ENCODE assay signal across 18 cellular contexts in genomic region chr10:102157224-102157623, GRCh38. TPM values are rescaled to one million over a fixed set of nuclear protein-coding genes. Genes with fewer than 3 reads are reported as not detected.
DNase-seq lines count a peak whose midpoint lies in the region; ATAC-seq, FAIRE-seq and TF ChIP-seq lines count a peak whose summit lies in the region.
"Had no signal": no experiment of that assay in that cellular context is flagged by ENCODE, and none has a peak within 500 bp of the region (broad histone marks: within the 10 kb centered on the region; RNA-seq: fewer than 3 reads in every experiment).

No MANE protein-coding gene starts in this region.

- H4K8ac ChIP-seq in mesenchymal stem cell (ENCODE audit: low read length), result no peak overlapping the region

- H3K9me3 ChIP-seq in PC-3 (ENCODE audit: low read length) (no peaks in the 10 kb centered on the region), mesenchymal stem cell (ENCODE audit: control insufficient read depth, low read length) (no peaks in the 10 kb centered on the region), small intestine (ENCODE audit: control insufficient read depth, low read depth) (no peaks in the 10 kb centered on the region)
- H3K9me3 ChIP-seq: heart left ventricle, right atrium auricular region, thoracic aorta had no signal

- H3K27me3 Mint-ChIP-seq in GM23338 (ENCODE audit: insufficient read depth, low read depth, poor library complexity), result peaks cover 15% of the 10 kb centered on the region

- no peak overlapping the region for H2BK5ac ChIP-seq in mesenchymal stem cell (ENCODE audit: low read depth, low read length, poor library complexity, severe bottlenecking)

- no peak overlapping the region for H3K27ac Mint-ChIP-seq in GM23338

- BruUV-seq in PC-3 (replicated peaks; lab: Mats Ljungman, UMichigan), result no TSS peak

- no peak overlapping the region for H2BK12ac ChIP-seq in mesenchymal stem cell (ENCODE audit: low read length in 2 of 2)

- peaks cover 69% of the 10 kb centered on the region for H3K36me3 ChIP-seq in GM23338 (ENCODE audit: insufficient read depth)
- peaks cover 72% of the 10 kb centered on the region for H3K36me3 ChIP-seq in PC-3 (ENCODE audit: low read depth, low read length)
- peaks cover 54 to 75% of the 10 kb centered on the region in 2 experiments for H3K36me3 ChIP-seq in mesenchymal stem cell (ENCODE audit: control insufficient read depth in 1 of 2, insufficient read depth in 2 of 2, low read depth in 1 of 2, low read length in 2 of 2)
- peaks cover 26 to 39% of the 10 kb centered on the region in 2 donors for H3K36me3 ChIP-seq in small intestine (ENCODE audit: control insufficient read depth in 2 of 2, insufficient read depth in 2 of 2, low read length in 2 of 2)

- H3F3A ChIP-seq in GM23338 (replicated peaks; ENCODE audit: low read depth) (peaks cover 35% of the 10 kb centered on the region), PC-3 (ENCODE audit: low read length, unreplicated experiment) (peaks cover 4% of the 10 kb centered on the region)

- H3K36me3 Mint-ChIP-seq in GM23338 (ENCODE audit: low read depth), result peaks cover 98% of the 10 kb centered on the region

- H3K27ac ChIP-seq in GM23338 (ENCODE audit: low read depth) (0 out of 2 replicates have a peak overlapping the region, but pooled peaks have one; percentile 55), PC-3 (ENCODE audit: low read length) (no peak overlapping the region), mesenchymal stem cell (ENCODE audit: low read length, poor library complexity, severe bottlenecking) (peak overlapping the region; percentile 1), small intestine (ENCODE audit: low read depth in 1 of 2, low read length in 1 of 2) (no peak overlapping the region)
- H3K27ac ChIP-seq: brain microvascular endothelial cell, heart left ventricle, right atrium auricular region, thoracic aorta had no signal

- intact Hi-C loops in PC-3 (cut with micrococcal nuclease), result no loop called here

- WGBS in mesenchymal stem cell, result 96% methylated on average over 3 of the region's 3 CpGs
- WGBS in small intestine, 3 donors, result 88 to 91% (median 90%) methylated on average over 3 of the region's 3 CpGs

- no peaks in the 10 kb centered on the region for H3K9me2 ChIP-seq in GM23338 (ENCODE audit: insufficient read depth)
- no peaks in the 10 kb centered on the region for H3K9me2 ChIP-seq in PC-3 (replicated peaks; ENCODE audit: low read length)

- DNase-seq in NCI-H2029 (lab: John Stamatoyannopoulos, UW) (peak; percentile 20), NCI-H2029 treated with DMSO at 0.1 percent for 48 hours (lab: John Stamatoyannopoulos, UW) (no peak), GM23338 (ENCODE audit: low spot score) (no peak), PC-3 (no peak), mesenchymal stem cell (no peak), small intestine (no peak)
- DNase-seq: 8988T, brain microvascular endothelial cell, heart left ventricle, NCI-H2171 treated with DMSO at 0.1 percent for 48 hours had no signal

- CTCF ChIA-PET in PC-3 (lab: Charles Lee), result no interaction called here

- no peak overlapping the region; the same call in 2 of the 3 replicates for H3K4me3 Mint-ChIP-seq in GM23338

- H3K79me2 ChIP-seq in GM23338 (replicated peaks; ENCODE audit: insufficient read depth), result peaks cover 65% of the 10 kb centered on the region
- H3K79me2 ChIP-seq in PC-3 (ENCODE audit: low read length), result peaks cover 58% of the 10 kb centered on the region

- H3K27me3 ChIP-seq in GM23338 (ENCODE audit: insufficient read depth) (no peaks in the 10 kb centered on the region), PC-3 (ENCODE audit: low read length) (no peaks in the 10 kb centered on the region), mesenchymal stem cell (ENCODE audit: control insufficient read depth in 1 of 2, insufficient read depth in 1 of 2, low read length in 2 of 2) (no peaks in the 10 kb centered on the region), small intestine (ENCODE audit: control insufficient read depth in 2 of 2, insufficient read depth in 2 of 2, low read length in 2 of 2) (no peaks in the 10 kb centered on the region)
- H3K27me3 ChIP-seq: brain microvascular endothelial cell, heart left ventricle, right atrium auricular region had no signal

- no peak for FAIRE-seq in small intestine (lab: Jason Lieb, UNC)
- FAIRE-seq: GM12878, H54, HTR-8/SVneo had no signal

- no peak overlapping the region for H3K4me2 ChIP-seq in GM23338
- 0 out of 2 replicates have a peak overlapping the region, but pooled peaks have one; percentile 6 for H3K4me2 ChIP-seq in PC-3 (ENCODE audit: low read length)
- no peak overlapping the region for H3K4me2 ChIP-seq in mesenchymal stem cell (ENCODE audit: low read length, poor library complexity, severe bottlenecking)

- H2AFZ ChIP-seq in GM23338 (no peak overlapping the region), PC-3 (ENCODE audit: low read length) (no peak overlapping the region), mesenchymal stem cell (ENCODE audit: low read depth, low read length) (no peak overlapping the region)

- no peak overlapping the region for H3K23ac ChIP-seq in mesenchymal stem cell (ENCODE audit: low read length in 2 of 2)

- H3K4me1 Mint-ChIP-seq in GM23338, result peaks cover 6% of the 10 kb centered on the region

- no peak overlapping the region for H3K4ac ChIP-seq in mesenchymal stem cell (ENCODE audit: low read depth in 1 of 2, low read length in 2 of 2)

- no peaks in the 10 kb centered on the region for H3K9me3 Mint-ChIP-seq in GM23338
- H3K9me3 Mint-ChIP-seq: neural crest cell had no signal

- H3K9ac ChIP-seq in PC-3 (ENCODE audit: low read length) (no peak overlapping the region), mesenchymal stem cell (ENCODE audit: low read length) (peak overlapping the region; percentile 19)

- H3K18ac ChIP-seq in mesenchymal stem cell (ENCODE audit: low read depth in 1 of 2, low read length in 2 of 2), result no peak overlapping the region

- ATAC-seq in GM23338 (no peak), PC-3 (no peak), GM18861 (IDR thresholded peaks at IDR 0.05; ENCODE audit: unreplicated experiment) (no peak), HG03571 (IDR thresholded peaks at IDR 0.05; ENCODE audit: unreplicated experiment) (no peak)
- ATAC-seq: GM12878, heart left ventricle had no signal

- H3K79me1 ChIP-seq in mesenchymal stem cell (replicated peaks; ENCODE audit: low read length, poor library complexity, severe bottlenecking), result peaks cover 23% of the 10 kb centered on the region

- H2AK5ac ChIP-seq in mesenchymal stem cell (ENCODE audit: low read length, severe bottlenecking), result no peak overlapping the region

- H2BK120ac ChIP-seq in mesenchymal stem cell (ENCODE audit: low read depth, low read length), result no peak overlapping the region

- H3K4me1 ChIP-seq in GM23338 (ENCODE audit: insufficient read depth), result peaks cover 10% of the 10 kb centered on the region
- peaks cover 3% of the 10 kb centered on the region; the same call in 1 of the 2 replicates for H3K4me1 ChIP-seq in PC-3 (ENCODE audit: insufficient read depth, low read length)
- peaks cover 9% of the 10 kb centered on the region for H3K4me1 ChIP-seq in mesenchymal stem cell (ENCODE audit: control insufficient read depth, insufficient read depth, low read depth, low read length)
- H3K4me1 ChIP-seq in small intestine (ENCODE audit: control insufficient read depth in 2 of 2, insufficient read depth in 1 of 2, low read depth in 1 of 2, low read length in 1 of 2), result peaks cover 0 to 2% of the 10 kb centered on the region in 2 donors

- POLR2A ChIA-PET in PC-3 (lab: Charles Lee; ENCODE audit: unreplicated experiment), result no interaction called here

- H4K91ac ChIP-seq in mesenchymal stem cell (ENCODE audit: low read length), result no peak overlapping the region

- no peak for TF ChIP-seq CTCF in GM23338 (conservative IDR thresholded peaks at IDR 0.05; ENCODE audit: low read depth in 2 of 2)
- no peak for TF ChIP-seq CTCF in PC-3 (conservative IDR thresholded peaks at IDR 0.05; ENCODE audit: low read depth, low read length)

- H2BK15ac ChIP-seq in mesenchymal stem cell (ENCODE audit: low read depth, poor library complexity, severe bottlenecking), result no peak overlapping the region

- no peak overlapping the region for H3K4me3 ChIP-seq in GM23338
- H3K4me3 ChIP-seq in PC-3 (ENCODE audit: low read length), result no peak overlapping the region
- H3K4me3 ChIP-seq in mesenchymal stem cell (ENCODE audit: insufficient read depth in 1 of 2, low read depth in 1 of 2, low read length in 2 of 2), result no peak overlapping the region
- H3K4me3 ChIP-seq in small intestine (ENCODE audit: low read depth in 1 of 2, low read length in 2 of 2), result no peak overlapping the region
- H3K4me3 ChIP-seq: GM12878, heart left ventricle, right atrium auricular region, thoracic aorta had no signal

- no peak overlapping the region for H3K14ac ChIP-seq in mesenchymal stem cell (ENCODE audit: low read length in 2 of 2)

- peaks cover 64% of the 10 kb centered on the region for H4K20me1 ChIP-seq in GM23338 (replicated peaks; ENCODE audit: insufficient read depth)
- H4K20me1 ChIP-seq in PC-3 (ENCODE audit: low read length), result peaks cover 41% of the 10 kb centered on the region

TF ChIP-seq in GM23338, 12 proteins besides CTCF, POLR2A, EP300 and RAD21 (continues in another document):
- TF ChIP-seq STAT1 (IDR thresholded peaks at IDR 0.05; ENCODE audit: unreplicated experiment), result no peak
- no peak for TF ChIP-seq EZH2 (IDR thresholded peaks at IDR 0.05; ENCODE audit: low read depth, unreplicated experiment)
- TF ChIP-seq POLR2AphosphoS5 (IDR thresholded peaks at IDR 0.05; ENCODE audit: low read depth), result no peak

RNA-seq across cellular contexts. Expression of gene NOLC1, which starts 5.0 kb away (rescaled TPM):
- total RNA-seq in GM23338 (2014; rRNA removed; shearing (Covaris generic)), result 145 and 178 TPM in 2 replicates
- polyA plus RNA-seq in GM23338 (2016; fragmentation: Nextera tagmentation; extraction: Ambion mirVana), result 118 and 126 TPM in 2 replicates
- 69.9 TPM in 2 replicates for total RNA-seq in PC-3 (2014; rRNA removed)
- 45.7 TPM for polyA plus RNA-seq in mesenchymal stem cell (2013, experiment 1 of 2)
- polyA plus RNA-seq in mesenchymal stem cell (2013, experiment 2 of 2), result 46.3 TPM
- polyA plus RNA-seq in small intestine, result 10 to 100 TPM; 12.7 to 48.9 (median 19.7) TPM

RNA-seq across cellular contexts. Expression of gene PPRC1, which starts 24.4 kb away (rescaled TPM):
- total RNA-seq in GM23338 (2014; rRNA removed; shearing (Covaris generic)), result 67.5 and 70.1 TPM in 2 replicates
- polyA plus RNA-seq in GM23338 (2016; fragmentation: Nextera tagmentation; extraction: Ambion mirVana) (41.1 and 43.2 TPM in 2 replicates), small intestine (10 to 100 TPM in 1 of 3 donors, 1 to 10 TPM in 2; 4.5 to 15.5 (median 8.4) TPM)
- total RNA-seq in PC-3 (2014; rRNA removed), result 27.6 and 31.3 TPM in 2 replicates
- polyA plus RNA-seq in mesenchymal stem cell (2013, experiment 1 of 2), result 25.0 TPM
- 23.2 TPM for polyA plus RNA-seq in mesenchymal stem cell (2013, experiment 2 of 2)

RNA-seq across cellular contexts. Expression of gene LDB1, which starts 37.1 kb away (rescaled TPM):
- 52.9 and 69.3 TPM in 2 replicates for total RNA-seq in GM23338 (2014; rRNA removed; shearing (Covaris generic))
- 16.3 and 19.4 TPM in 2 replicates for polyA plus RNA-seq in GM23338 (2016; fragmentation: Nextera tagmentation; extraction: Ambion mirVana)
- 28.3 and 34.2 TPM in 2 replicates for total RNA-seq in PC-3 (2014; rRNA removed)
- 84.4 TPM for polyA plus RNA-seq in mesenchymal stem cell (2013, experiment 1 of 2)
- polyA plus RNA-seq in mesenchymal stem cell (2013, experiment 2 of 2), result 79.9 TPM
- 10 to 100 TPM; 11.9 to 21.7 (median 11.9) TPM for polyA plus RNA-seq in small intestine

Comparison
In these comparisons a context has a peak if more than half of its experiments do, and no peak if none do; other contexts are left out.
1. H3K27ac ChIP-seq: peak in GM23338 (single experiment) and mesenchymal stem cell (single experiment); none in PC-3 (single experiment) and small intestine (0 of 2).